In genomic region chr5:52964138-52964537, GRCh38 we compare ENCODE assay signal across 16 cellular contexts. TPM values are rescaled to one million over a fixed set of nuclear protein-coding genes. Genes with fewer than 3 reads are reported as not detected.
A peak's percentile ranks its signal among the peaks of the same experiment; 100 is the strongest.
DNase-seq lines count a peak whose midpoint lies in the region; ATAC-seq, FAIRE-seq and TF ChIP-seq lines count a peak whose summit lies in the region.
"Had no signal": no experiment of that assay in that cellular context is flagged by ENCODE, and none has a peak within 500 bp of the region (broad histone marks: within the 10 kb centered on the region; RNA-seq: fewer than 3 reads in every experiment).

No MANE protein-coding gene starts in this region.

- TF ChIP-seq EP300 in HepG2 (IDR thresholded peaks at IDR 0.05; ENCODE audit: low read depth in 2 of 2, low read length in 2 of 2) = no peak
- TF ChIP-seq EP300 in HepG2 (CRISPR knock-in tag; IDR thresholded peaks at IDR 0.05; ENCODE audit: borderline replicate concordance) = no peak

- no peaks in the 10 kb centered on the region for H3K4me1 ChIP-seq in HepG2 (ENCODE audit: insufficient read depth, low read length)
- H3K4me1 ChIP-seq: left lung had no signal

- DNase-seq in EL = peak; percentile 18
- peak; percentile 44 for DNase-seq in M059J (ENCODE audit: low read depth)
- peak; percentile 65 for DNase-seq in bronchial epithelial cell (ENCODE audit: low read depth)
- DNase-seq in HepG2 (ENCODE audit: low spot score) = peak; percentile 34
- no peak for DNase-seq in Right ventricle myocardium inferior (ENCODE audit: missing footprints)
- no peak for DNase-seq in NCI-H146 treated with DMSO at 0.1 percent for 48 hours (lab: John Stamatoyannopoulos, UW; ENCODE audit: unreplicated experiment)
- DNase-seq in SHP77 (lab: John Stamatoyannopoulos, UW) = no peak
- DNase-seq: activated CD4-positive, alpha-beta T cell treated with anti-CD3 and anti-CD28 coated beads, Interleukin-2, amount 50 U/mL, for 1 hour; activated T-cell treated with anti-CD3 and anti-CD28 coated beads, Interleukin-2, amount 50 U/mL, for 4 hours; central memory CD4-positive, alpha-beta T cell; left lung; NCI-H2081 treated with DMSO at 0.1 percent for 48 hours; stimulated activated naive CD8-positive, alpha-beta T cell treated with anti-CD3 and anti-CD28 coated beads, Interleukin-15, amount 100 ng/mL, for 72 hours; T1000 had no signal

- in situ Hi-C loops in HepG2 (cut with HindIII; ENCODE audit: extremely low pct_ligation_motif_present, low pct_unique_long_range_greater_than_20kb) = no loop called here

- H3K4me3 ChIP-seq in bronchial epithelial cell (ENCODE audit: low read depth, low read length) (no peak overlapping the region), HepG2 (replicated peaks in 1 of 3; ENCODE audit: insufficient read depth in 1 of 3, low read depth in 2 of 3, low read length in 3 of 3) (no peak overlapping the region)
- H3K4me3 ChIP-seq: left lung had no signal

- BruUV-seq in HepG2 (replicated peaks; lab: Mats Ljungman, UMichigan) = no TSS peak

- H3K9me3 ChIP-seq in HepG2 (ENCODE audit: low read length) = no peaks in the 10 kb centered on the region

- no peak overlapping the region for H2AFZ ChIP-seq in HepG2 (ENCODE audit: low read length)

- H3K9ac ChIP-seq in HepG2 (ENCODE audit: insufficient read depth, low read depth, low read length) = no peak overlapping the region

- TF ChIP-seq RAD21 in HepG2 (CRISPR knock-in tag; IDR thresholded peaks at IDR 0.05) = no peak

- TF ChIP-seq CTCF in bronchial epithelial cell (IDR thresholded peaks at IDR 0.05; ENCODE audit: insufficient read depth, low read length, severe bottlenecking) (peak; percentile 19), HepG2 (CRISPR knock-in tag; IDR thresholded peaks at IDR 0.05) (peak; percentile 48)

- H3K36me3 ChIP-seq in bronchial epithelial cell (ENCODE audit: control insufficient read depth, insufficient read depth, low read length) = no peaks in the 10 kb centered on the region
- H3K36me3 ChIP-seq in HepG2 (replicated peaks in 1 of 2; ENCODE audit: control insufficient read depth in 1 of 2, insufficient read depth in 2 of 2, low read length in 2 of 2) = no peaks in the 10 kb centered on the region
- H3K36me3 ChIP-seq: left lung had no signal

- no peaks in the 10 kb centered on the region for H3K79me2 ChIP-seq in HepG2 (ENCODE audit: insufficient read depth, low read length)

- H3K27me3 ChIP-seq in bronchial epithelial cell (ENCODE audit: control insufficient read depth, insufficient read depth, low read length) = no peaks in the 10 kb centered on the region
- H3K27me3 ChIP-seq in HepG2 (ENCODE audit: control insufficient read depth in 1 of 2, insufficient read depth in 2 of 2, low read length in 2 of 2) = no peaks in the 10 kb centered on the region
- H3K27me3 ChIP-seq: left lung had no signal

- POLR2A ChIA-PET in HepG2 (lab: Yijun Ruan, JAX) = no interaction called here

- intact Hi-C loops in HepG2 (cut with micrococcal nuclease; ENCODE audit: unreplicated experiment) = no loop called here
- intact Hi-C loops in Right ventricle myocardium inferior (cut with DNase I) = no loop called here

- no peak overlapping the region for H3K27ac ChIP-seq in HepG2 (ENCODE audit: extremely low read length, insufficient read depth, low read length)
- H3K27ac ChIP-seq: left lung had no signal

- no peaks in the 10 kb centered on the region for H4K20me1 ChIP-seq in HepG2 (ENCODE audit: insufficient read depth, low read length)

- CTCF ChIA-PET in HepG2 (lab: Yijun Ruan, JAX; ENCODE audit: low intra/inter-chr PET ratio, low total read pairs) = no interaction called here

- WGBS in HepG2 (ENCODE audit: low lambda C conversion rate) = 93% methylated on average over 1 of the region's 1 CpG

- FAIRE-seq in bronchial epithelial cell (lab: Jason Lieb, UNC) (peak; percentile 72), HepG2 (lab: Jason Lieb, UNC) (no peak)

- no peak for TF ChIP-seq POLR2A in HepG2 (IDR thresholded peaks at IDR 0.05; ENCODE audit: insufficient read depth in 1 of 2, low read depth in 2 of 2, low read length in 2 of 2)

- peak; percentile 94 for ATAC-seq in HepG2
- no peak for ATAC-seq in HG02623 (IDR thresholded peaks at IDR 0.05; ENCODE audit: unreplicated experiment)
- ATAC-seq in Right ventricle myocardium inferior = no peak
- ATAC-seq: activated T-cell treated with anti-CD3 and anti-CD28 coated beads, Interleukin-2, amount 50 U/mL, for 4 hours; left lung; stimulated activated naive CD8-positive, alpha-beta T cell treated with anti-CD3 and anti-CD28 coated beads, Interleukin-15, amount 100 ng/mL, for 72 hours had no signal

- no peak overlapping the region for H3K4me2 ChIP-seq in HepG2 (ENCODE audit: low read depth, low read length)

TF ChIP-seq in HepG2, 621 proteins besides CTCF, POLR2A, EP300 and RAD21:
- TF ChIP-seq STAG1 (CRISPR knock-in tag; IDR thresholded peaks at IDR 0.05) = peak; percentile 47
- TF ChIP-seq TEAD3 (CRISPR knock-in tag; optimal IDR thresholded peaks at IDR 0.05; ENCODE audit: borderline replicate concordance) = peak; percentile 49
- TF ChIP-seq CEBPG (CRISPR knock-in tag; IDR thresholded peaks at IDR 0.05) = peak; percentile 53; the same call in 1 of the 2 replicates
- TF ChIP-seq ZNF558 (CRISPR knock-in tag; IDR thresholded peaks at IDR 0.05; ENCODE audit: borderline replicate concordance) = no peak
- no peak for TF ChIP-seq ZNF33B (CRISPR knock-in tag; IDR thresholded peaks at IDR 0.05)

RNA-seq across cellular contexts. Expression of gene ITGA2, which starts 25.0 kb away (rescaled TPM):
- 24.6 and 30.1 TPM in 2 replicates for total RNA-seq in M059J (2014; rRNA removed; shearing (Covaris generic))
- total RNA-seq in bronchial epithelial cell (16.1 and 35.0 TPM in 2 replicates), HepG2 (2016; rRNA removed; fragmentation: Illumina TruSeq; extraction: Trizol) (10.2 and 15.8 TPM in 2 replicates), Right ventricle myocardium inferior (0.78 TPM)
- total RNA-seq in HepG2 (2016; cell fraction: cytosol; rRNA removed; fragmentation: Illumina TruSeq; extraction: Trizol; ENCODE audit: low read depth) = 0.79 and 0.91 TPM in 2 replicates
- total RNA-seq in HepG2 (2016; cell fraction: insoluble cytoplasmic fraction; rRNA removed; fragmentation: Illumina TruSeq; extraction: Trizol) = 9.7 and 15.3 TPM in 2 replicates
- total RNA-seq in HepG2 (2016; cell fraction: membrane; rRNA removed; fragmentation: Illumina TruSeq; extraction: Trizol) = 2.3 and 3.0 TPM in 2 replicates
- total RNA-seq in HepG2 (2016; cell fraction: nucleus; rRNA removed; fragmentation: Illumina TruSeq; extraction: Trizol) = 25.3 and 27.8 TPM in 2 replicates
- polyA plus RNA-seq in HepG2 (2011; rRNA removed) = 49.3 and 58.3 TPM in 2 replicates
- 24.9 and 38.8 TPM in 2 replicates for polyA plus RNA-seq in HepG2 (2011; cell fraction: cytosol; rRNA removed)
- polyA plus RNA-seq in HepG2 (2011; cell fraction: nucleus; rRNA removed) = 27.4 and 30.0 TPM in 2 replicates
- polyA plus RNA-seq in HepG2 (2012) = 40.3 and 49.9 TPM in 2 replicates
- polyA plus RNA-seq in HepG2 (2016; cell fraction: cytosol; fragmentation: Illumina TruSeq; extraction: Trizol; ENCODE audit: low read depth) = 0.17 and 0.20 TPM in 2 replicates
- polyA plus RNA-seq in HepG2 (2016; cell fraction: insoluble cytoplasmic fraction; fragmentation: Illumina TruSeq; extraction: Trizol; ENCODE audit: low read depth) = 3.7 TPM in 2 replicates
- 0.45 and 0.72 TPM in 2 replicates for polyA plus RNA-seq in HepG2 (2016; cell fraction: membrane; fragmentation: Illumina TruSeq; extraction: Trizol; ENCODE audit: low read depth)
- polyA plus RNA-seq in HepG2 (2016; cell fraction: nucleus; fragmentation: Illumina TruSeq; extraction: Trizol; ENCODE audit: insufficient read depth, low read depth) = 15.1 and 16.2 TPM in 2 replicates
- 19.4 and 121 TPM in 2 replicates for polyA minus RNA-seq in HepG2 (2011; rRNA and poly(A)+ RNA removed; ENCODE audit: low replicate concordance)
- polyA minus RNA-seq in HepG2 (2011; cell fraction: cytosol; rRNA and poly(A)+ RNA removed) = 105 and 135 TPM in 2 replicates
- 209 and 232 TPM in 2 replicates for polyA minus RNA-seq in HepG2 (2011; cell fraction: nucleus; rRNA and poly(A)+ RNA removed)
- polyA plus RNA-seq: CD14-positive monocyte had no signal

Comparison
In these comparisons a context has a peak if more than half of its experiments do, and no peak if none do; other contexts are left out.
1. DNase-seq: peak in EL (single experiment), M059J (single experiment), bronchial epithelial cell (single experiment) and HepG2 (single experiment); none in Right ventricle myocardium inferior (single experiment), NCI-H146 treated with DMSO at 0.1 percent for 48 hours (single experiment) and SHP77 (0 of 2).